Comparison of ENCODE assay signal across 8 cellular contexts in the genomic region with DNA sequence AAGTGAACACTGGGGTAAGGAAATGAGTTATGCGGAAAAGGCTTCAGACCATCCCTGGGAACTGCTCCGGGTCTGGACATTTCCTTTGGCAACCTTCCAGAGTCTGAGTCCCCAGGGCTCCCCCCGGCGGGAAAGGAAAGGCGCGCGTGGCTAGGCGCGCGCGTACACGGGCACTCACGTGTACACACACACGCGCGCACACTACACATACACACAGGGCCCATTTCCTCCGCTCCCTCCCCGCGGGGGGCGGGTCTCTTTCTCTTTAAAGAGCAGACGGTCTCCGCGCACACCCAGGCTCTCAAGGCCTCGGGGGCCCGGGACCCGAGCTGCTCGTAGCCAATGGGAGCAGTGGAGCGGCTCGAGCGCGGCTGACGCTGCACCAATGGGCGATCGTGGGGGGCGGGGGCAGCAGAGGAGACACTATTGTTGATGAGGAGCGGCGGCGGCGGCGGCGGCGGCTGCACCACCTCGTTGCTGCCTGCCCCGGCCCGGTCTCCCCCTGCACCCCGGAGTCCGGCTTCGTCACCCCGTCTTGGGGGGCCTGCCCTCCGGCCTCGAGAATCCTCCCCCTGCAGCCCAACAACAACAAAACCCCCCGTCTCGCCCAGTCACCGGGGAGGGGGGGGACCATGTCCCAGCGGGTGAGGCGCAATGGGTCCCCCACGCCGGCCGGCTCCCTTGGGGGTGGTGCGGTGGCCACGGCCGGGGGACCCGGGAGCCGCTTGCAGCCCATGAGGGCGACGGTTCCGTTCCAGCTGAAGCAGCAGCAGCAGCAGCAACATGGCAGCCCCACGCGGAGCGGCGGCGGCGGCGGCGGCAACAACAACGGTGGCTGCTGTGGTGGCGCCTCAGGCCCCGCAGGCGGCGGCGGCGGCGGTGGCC. TPM values are rescaled to one million over a fixed set of nuclear protein-coding genes. Genes with fewer than 3 reads are reported as not detected.
DNase-seq lines count a peak whose midpoint lies in the region; ATAC-seq and TF ChIP-seq lines count a peak whose summit lies in the region.

TSS of gene FAM117B (plus strand) at position 414 of the 885 bp plus-strand sequence. CDS start at position 633, 219 bp downstream.

- DNase-seq in AG09309 (ENCODE audit: low read depth) (peak; percentile 68), NCI-H226 (peak; percentile 91), WTC11 (ENCODE audit: low spot score) (peak; percentile 99), caudate nucleus (lab: John Stamatoyannopoulos, UW) (peak; percentile 23 to 99 (median 97)), iPS-NIHi7 (ENCODE audit: extremely low spot score) (peak; percentile 99), smooth muscle cell (lab: John Stamatoyannopoulos, UW; ENCODE audit: unreplicated experiment) (peak; percentile 88)

- H3K4me3 ChIP-seq in AG09309 (ENCODE audit: control insufficient read depth, low read depth, low read length) (peak within 1 kb of the TSS; percentile 89), smooth muscle cell (peak within 1 kb of the TSS; percentile 100)

- TF ChIP-seq CTCF in AG09309 (IDR thresholded peaks at IDR 0.05; ENCODE audit: control insufficient read depth, insufficient read depth, low read depth, low read length, missing control alignments) = no peak
- TF ChIP-seq CTCF in WTC11 (IDR thresholded peaks at IDR 0.05) = no peak
- no peak for TF ChIP-seq CTCF in smooth muscle cell (IDR thresholded peaks at IDR 0.05; ENCODE audit: borderline replicate concordance, insufficient read depth, poor library complexity, severe bottlenecking)

- peaks cover 18% of the 10 kb centered on the region for H4K20me1 ChIP-seq in smooth muscle cell (ENCODE audit: low read depth)

- peak; percentile 91 for ATAC-seq in GM19023 (IDR thresholded peaks at IDR 0.05; ENCODE audit: unreplicated experiment)
- ATAC-seq in HG03196 (IDR thresholded peaks at IDR 0.05; ENCODE audit: unreplicated experiment) = peak; percentile 91
- ATAC-seq in WTC11 = peak; percentile 95

- H3F3A ChIP-seq in smooth muscle cell (ENCODE audit: low read depth) = no peaks in the 10 kb centered on the region

- no peaks in the 10 kb centered on the region for H3K9me3 Mint-ChIP-seq in WTC11

- peak within 1 kb of the TSS; percentile 95 for H3K27ac Mint-ChIP-seq in WTC11

- H3K9me3 ChIP-seq in smooth muscle cell (replicated peaks; ENCODE audit: low read depth) = no peaks in the 10 kb centered on the region

- under 1% methylated on average over 59 of the region's 83 CpGs for WGBS in smooth muscle cell (ENCODE audit: low lambda C conversion rate)

- peak within 1 kb of the TSS; percentile 92 for H3K4me2 ChIP-seq in smooth muscle cell

- peaks cover 3% of the 10 kb centered on the region for H3K4me1 ChIP-seq in smooth muscle cell (ENCODE audit: low read depth)

- peaks cover 2% of the 10 kb centered on the region; the same call in 1 of the 2 replicates for H3K36me3 Mint-ChIP-seq in WTC11

- peak within 1 kb of the TSS; percentile 66 for H3K9ac ChIP-seq in smooth muscle cell (ENCODE audit: low read depth)

- no peaks in the 10 kb centered on the region for H3K27me3 ChIP-seq in smooth muscle cell (ENCODE audit: low read depth)

- CTCF ChIA-PET in WTC11 (lab: Charles Lee) = interaction anchor here (0.6 to 6.2 kb wide), 3 partner anchors 45 to 236 kb away, joined by 3 to 47 read pairs (median 6); no protein-coding TSS in a partner anchor

- H3K36me3 ChIP-seq in smooth muscle cell (ENCODE audit: low read depth) = no peaks in the 10 kb centered on the region

- H3K79me2 ChIP-seq in smooth muscle cell (ENCODE audit: low read depth) = peaks cover 34% of the 10 kb centered on the region

- H3K4me3 Mint-ChIP-seq in WTC11 = peak within 1 kb of the TSS; percentile 93

- H2AFZ ChIP-seq in smooth muscle cell (ENCODE audit: low read depth) = peak within 1 kb of the TSS; percentile 99

- H3K27me3 Mint-ChIP-seq in WTC11 (ENCODE audit: low read depth) = no peaks in the 10 kb centered on the region

- H3K27ac ChIP-seq in caudate nucleus (ENCODE audit: low read depth, low read length) (peak within 1 kb of the TSS; percentile 91), smooth muscle cell (ENCODE audit: low read depth) (peak within 1 kb of the TSS; percentile 6)

- POLR2A ChIA-PET in WTC11 (lab: Charles Lee) = interaction anchor here (1.3 to 2.9 kb wide), 3 partner anchors 46 to 236 kb away, joined by 3 to 10 read pairs (median 9); partner anchors contain the start of gene ICA1L

- H3K4me1 Mint-ChIP-seq in WTC11 = peaks cover 30% of the 10 kb centered on the region

TF ChIP-seq in WTC11, 78 proteins besides CTCF, POLR2A, EP300 and RAD21 (continues in another document):
- TF ChIP-seq NR2C2 (CRISPR knock-in tag; IDR thresholded peaks at IDR 0.05) (no peak), FOXK1 (CRISPR knock-in tag; IDR thresholded peaks at IDR 0.05) (peak; percentile 70; the same call in 1 of the 2 replicates), ELF4 (CRISPR knock-in tag; IDR thresholded peaks at IDR 0.05; ENCODE audit: low read depth) (0 out of 2 replicates have a peak, but pooled peaks have one; percentile 42), ZNF219 (CRISPR knock-in tag; IDR thresholded peaks at IDR 0.05; ENCODE audit: borderline replicate concordance) (no peak), ETV6 (CRISPR knock-in tag; IDR thresholded peaks at IDR 0.05) (no peak; the same call in 1 of the 2 replicates), ZMAT4 (CRISPR knock-in tag; IDR thresholded peaks at IDR 0.05) (0 out of 2 replicates have a peak, but pooled peaks have one; percentile 58), NFYB (CRISPR knock-in tag; conservative IDR thresholded peaks at IDR 0.05; ENCODE audit: low read depth) (peak; percentile 84), E2F5 (CRISPR knock-in tag; IDR thresholded peaks at IDR 0.05) (0 out of 2 replicates have a peak, but pooled peaks have one; percentile 1), CREB1 (CRISPR knock-in tag; IDR thresholded peaks at IDR 0.05) (no peak), GTF2I (CRISPR knock-in tag; conservative IDR thresholded peaks at IDR 0.05) (no peak), TCF7 (CRISPR knock-in tag; IDR thresholded peaks at IDR 0.05; ENCODE audit: low read depth) (0 out of 2 replicates have a peak, but pooled peaks have one; percentile 29)
- TF ChIP-seq, protein P1, sequence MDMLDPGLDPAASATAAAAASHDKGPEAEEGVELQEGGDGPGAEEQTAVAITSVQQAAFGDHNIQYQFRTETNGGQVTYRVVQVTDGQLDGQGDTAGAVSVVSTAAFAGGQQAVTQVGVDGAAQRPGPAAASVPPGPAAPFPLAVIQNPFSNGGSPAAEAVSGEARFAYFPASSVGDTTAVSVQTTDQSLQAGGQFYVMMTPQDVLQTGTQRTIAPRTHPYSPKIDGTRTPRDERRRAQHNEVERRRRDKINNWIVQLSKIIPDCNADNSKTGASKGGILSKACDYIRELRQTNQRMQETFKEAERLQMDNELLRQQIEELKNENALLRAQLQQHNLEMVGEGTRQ (CRISPR knock-in tag; IDR thresholded peaks at IDR 0.05) = peak; percentile 32; the same call in 1 of the 2 replicates
- TF ChIP-seq, protein P2, sequence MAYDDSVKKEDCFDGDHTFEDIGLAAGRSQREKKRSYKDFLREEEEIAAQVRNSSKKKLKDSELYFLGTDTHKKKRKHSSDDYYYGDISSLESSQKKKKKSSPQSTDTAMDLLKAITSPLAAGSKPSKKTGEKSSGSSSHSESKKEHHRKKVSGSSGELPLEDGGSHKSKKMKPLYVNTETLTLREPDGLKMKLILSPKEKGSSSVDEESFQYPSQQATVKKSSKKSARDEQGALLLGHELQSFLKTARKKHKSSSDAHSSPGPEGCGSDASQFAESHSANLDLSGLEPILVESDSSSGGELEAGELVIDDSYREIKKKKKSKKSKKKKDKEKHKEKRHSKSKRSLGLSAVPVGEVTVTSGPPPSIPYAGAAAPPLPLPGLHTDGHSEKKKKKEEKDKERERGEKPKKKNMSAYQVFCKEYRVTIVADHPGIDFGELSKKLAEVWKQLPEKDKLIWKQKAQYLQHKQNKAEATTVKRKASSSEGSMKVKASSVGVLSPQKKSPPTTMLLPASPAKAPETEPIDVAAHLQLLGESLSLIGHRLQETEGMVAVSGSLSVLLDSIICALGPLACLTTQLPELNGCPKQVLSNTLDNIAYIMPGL (CRISPR knock-in tag; IDR thresholded peaks at IDR 0.05) = peak; percentile 50
- TF ChIP-seq, protein P3, sequence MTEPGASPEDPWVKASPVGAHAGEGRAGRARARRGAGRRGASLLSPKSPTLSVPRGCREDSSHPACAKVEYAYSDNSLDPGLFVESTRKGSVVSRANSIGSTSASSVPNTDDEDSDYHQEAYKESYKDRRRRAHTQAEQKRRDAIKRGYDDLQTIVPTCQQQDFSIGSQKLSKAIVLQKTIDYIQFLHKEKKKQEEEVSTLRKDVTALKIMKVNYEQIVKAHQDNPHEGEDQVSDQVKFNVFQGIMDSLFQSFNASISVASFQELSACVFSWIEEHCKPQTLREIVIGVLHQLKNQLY (CRISPR knock-in tag; IDR thresholded peaks at IDR 0.05) = 0 out of 2 replicates have a peak, but pooled peaks have one; percentile 84
- TF ChIP-seq, protein P4, sequence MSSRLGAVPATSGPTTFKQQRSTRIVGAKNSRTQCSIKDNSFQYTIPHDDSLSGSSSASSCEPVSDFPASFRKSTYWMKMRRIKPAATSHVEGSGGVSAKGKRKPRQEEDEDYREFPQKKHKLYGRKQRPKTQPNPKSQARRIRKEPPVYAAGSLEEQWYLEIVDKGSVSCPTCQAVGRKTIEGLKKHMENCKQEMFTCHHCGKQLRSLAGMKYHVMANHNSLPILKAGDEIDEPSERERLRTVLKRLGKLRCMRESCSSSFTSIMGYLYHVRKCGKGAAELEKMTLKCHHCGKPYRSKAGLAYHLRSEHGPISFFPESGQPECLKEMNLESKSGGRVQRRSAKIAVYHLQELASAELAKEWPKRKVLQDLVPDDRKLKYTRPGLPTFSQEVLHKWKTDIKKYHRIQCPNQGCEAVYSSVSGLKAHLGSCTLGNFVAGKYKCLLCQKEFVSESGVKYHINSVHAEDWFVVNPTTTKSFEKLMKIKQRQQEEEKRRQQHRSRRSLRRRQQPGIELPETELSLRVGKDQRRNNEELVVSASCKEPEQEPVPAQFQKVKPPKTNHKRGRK (CRISPR knock-in tag; IDR thresholded peaks at IDR 0.05; ENCODE audit: borderline replicate concordance) = no peak

RNA-seq across cellular contexts. Expression of gene FAM117B, which starts in this region (rescaled TPM):
- 18.1 to 23.2 TPM (median 23.1 TPM) in 3 replicates for total RNA-seq in WTC11 (2021)
- 11.1 and 12.3 TPM in 2 replicates for total RNA-seq in smooth muscle cell
- 5.4 and 8.0 TPM in 2 replicates for polyA plus RNA-seq in smooth muscle cell

Comparison
In these comparisons a context has a peak if more than half of its experiments do, and no peak if none do; other contexts are left out.
1. Peak in every context shown above with its lines: DNase-seq, ATAC-seq, H3K4me3 ChIP-seq and H3K27ac ChIP-seq.